ENCODE assay signal across 32 cellular contexts in the genomic region with DNA sequence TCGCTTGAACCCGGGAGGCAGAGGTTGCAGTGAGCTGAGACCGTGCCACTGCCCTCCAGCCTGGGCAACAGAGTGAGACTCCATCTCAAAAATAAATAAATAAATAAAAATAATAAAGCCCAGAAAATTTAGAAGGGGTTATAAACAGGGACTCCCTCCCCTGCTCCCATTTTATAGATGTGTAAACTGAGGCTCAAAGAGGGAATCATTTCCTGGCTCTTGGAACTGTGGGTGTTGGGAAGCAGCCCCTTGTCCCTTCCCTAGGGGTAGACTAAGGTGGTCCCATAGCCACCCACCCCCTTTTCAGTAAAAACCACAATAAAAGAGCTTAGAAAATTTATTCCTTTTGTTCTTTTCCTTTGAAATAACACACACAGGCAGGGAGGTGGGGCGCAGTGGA. TPM values are rescaled to one million over a fixed set of nuclear protein-coding genes. Genes with fewer than 3 reads are reported as not detected.
"Had no signal": no experiment of that assay in that cellular context is flagged by ENCODE, and none has a peak within 500 bp of the region (broad histone marks: within the 10 kb centered on the region; RNA-seq: fewer than 3 reads in every experiment).

No MANE protein-coding gene starts in this region.

- H3K4me1 ChIP-seq: ascending aorta had no signal

- ATAC-seq: activated CD4-positive, alpha-beta T cell treated with anti-CD3 and anti-CD28 coated beads for 36 hours; activated CD4-positive, CD25-positive, alpha-beta regulatory T cell treated with anti-CD3 and anti-CD28 coated beads, Interleukin-2, amount 50 U/mL, for 24 hours; activated CD8-positive, alpha-beta memory T cell treated with anti-CD3 and anti-CD28 coated beads, Interleukin-2, amount 10 ng/mL, durations not matched to agents 7 days and 5 days; activated CD8-positive, alpha-beta T cell treated with anti-CD3 and anti-CD28 coated beads, Interleukin-2, amount 10 ng/mL, durations not matched to agents 7 days and 5 days; activated naive CD8-positive, alpha-beta T cell treated with anti-CD3 and anti-CD28 coated beads, Interleukin-2, amount 50 U/mL, for 24 hours had no signal

- DNase-seq: activated CD4-positive, alpha-beta memory T cell treated with anti-CD3 and anti-CD28 coated beads, Interleukin-2, amount 10 ng/mL, durations not matched to agents 7 days and 5 days; activated CD4-positive, alpha-beta T cell treated with anti-CD3 and anti-CD28 coated beads for 1 hour; activated CD4-positive, alpha-beta T cell treated with anti-CD3 and anti-CD28 coated beads for 36 hours; activated CD4-positive, alpha-beta T cell treated with anti-CD3 and anti-CD28 coated beads for 48 hours; activated CD4-positive, alpha-beta T cell treated with anti-CD3 and anti-CD28 coated beads, Interleukin-2, amount 10 ng/mL, durations not matched to agents 7 days and 5 days; activated CD4-positive, alpha-beta T cell treated with anti-CD3 and anti-CD28 coated beads, Interleukin-2, amount 50 U/mL, for 48 hours; activated CD4-positive, CD25-positive, alpha-beta regulatory T cell; activated CD8-positive, alpha-beta memory T cell treated with anti-CD3 and anti-CD28 coated beads for 24 hours; activated CD8-positive, alpha-beta memory T cell treated with anti-CD3 and anti-CD28 coated beads, Interleukin-2, amount 10 ng/mL, durations not matched to agents 7 days and 5 days; activated CD8-positive, alpha-beta memory T cell treated with anti-CD3 and anti-CD28 coated beads, Interleukin-2, amount 50 U/mL, for 48 hours; activated CD8-positive, alpha-beta T cell treated with anti-CD3 and anti-CD28 coated beads, Interleukin-2, amount 10 ng/mL, durations not matched to agents 7 days and 5 days; activated effector memory CD4-positive, alpha-beta T cell treated with Interleukin-2 at 50 U/mL for 16 hours; activated gamma-delta T cell; activated naive CD4-positive, alpha-beta T cell treated with anti-CD3 and anti-CD28 coated beads, Interleukin-2, amount 10 ng/mL, durations not matched to agents 7 days and 5 days; activated naive CD4-positive, alpha-beta T cell treated with Interleukin-2 at 50 U/mL for 16 hours; activated naive CD8-positive, alpha-beta T cell treated with anti-CD3 and anti-CD28 coated beads, Interleukin-2, amount 10 ng/mL, durations not matched to agents 7 days and 5 days; activated naive CD8-positive, alpha-beta T cell treated with anti-CD3 and anti-CD28 coated beads, Interleukin-2, amount 50 U/mL, for 24 hours; activated T-cell treated with anti-CD3 and anti-CD28 coated beads, Interleukin-2, amount 50 U/mL, for 24 hours; activated T-cell treated with anti-CD3 and anti-CD28 coated beads, Interleukin-2, amount 50 U/mL, for 48 hours; amygdala; anterior cingulate cortex; caudate nucleus; cerebellar nuclear complex; T-helper 1 cell; T-helper 2 cell; T-helper 9 cell had no signal

- H3K9me3 ChIP-seq: ascending aorta had no signal

- H3K27ac ChIP-seq: ascending aorta, cardiac muscle cell, VCaP had no signal

- H3K27me3 ChIP-seq: ascending aorta, cardiac muscle cell had no signal

- H3K4me3 ChIP-seq: ascending aorta, cardiac muscle cell had no signal

- H3K36me3 ChIP-seq: ascending aorta, cardiac muscle cell had no signal

- FAIRE-seq: TTC549 had no signal

RNA-seq across cellular contexts. Expression of a gene that starts 6.2 kb away (rescaled TPM):
- total RNA-seq: activated CD4-positive, alpha-beta memory T cell treated with anti-CD3 and anti-CD28 coated beads, Interleukin-2, amount 10 ng/mL, durations not matched to agents 7 days and 5 days; ascending aorta; bronchial epithelial cell had no signal

RNA-seq across cellular contexts. Expression of a gene that starts 24.3 kb away (rescaled TPM):
- total RNA-seq: ascending aorta had no signal
